In the genomic region with DNA sequence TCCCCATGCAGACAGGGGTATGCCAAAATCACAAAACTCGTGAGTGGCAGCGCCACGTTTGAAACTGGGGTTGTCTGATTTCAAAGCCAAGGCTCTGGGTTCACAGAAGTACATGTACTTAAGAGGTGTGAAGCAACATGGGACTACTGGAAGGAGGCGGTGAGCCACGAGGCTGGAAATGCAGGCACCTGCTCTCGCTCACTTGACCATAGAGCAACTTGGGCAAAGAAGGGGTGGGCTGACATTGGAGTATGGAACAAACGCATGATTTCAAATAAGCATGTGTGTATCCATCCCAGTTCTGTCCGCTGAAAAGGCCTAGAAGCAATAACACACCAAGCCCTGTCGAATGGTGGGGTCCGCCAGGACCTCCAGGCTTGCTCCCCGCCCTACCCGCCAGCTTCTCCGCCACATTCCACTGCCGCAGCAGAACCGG, we compare ENCODE assay signal across 8 cellular contexts. TPM values are rescaled to one million over a fixed set of nuclear protein-coding genes. Genes with fewer than 3 reads are reported as not detected.
DNase-seq lines count a peak whose midpoint lies in the region; ATAC-seq, FAIRE-seq and TF ChIP-seq lines count a peak whose summit lies in the region.

No MANE protein-coding gene starts in this region.

- ATAC-seq in A549 = peak; percentile 43 to 48
- peak; percentile 18 for ATAC-seq in GM18499 (IDR thresholded peaks at IDR 0.05; ENCODE audit: insufficient read depth, unreplicated experiment)
- ATAC-seq in HG02884 (IDR thresholded peaks at IDR 0.05; ENCODE audit: unreplicated experiment) = peak; percentile 9
- peak; percentile 1 for ATAC-seq in lung (ENCODE audit: insufficient read depth, low FRiP score)

- no peaks in the 10 kb centered on the region for H3K9me3 ChIP-seq in A549
- H3K9me3 ChIP-seq in OCI-LY3 (ENCODE audit: insufficient read depth, low read length) = no peaks in the 10 kb centered on the region
- H3K9me3 ChIP-seq in lung (ENCODE audit: control insufficient read depth in 2 of 2, insufficient read depth in 1 of 2, low read length in 1 of 2) = no peaks in the 10 kb centered on the region

- TF ChIP-seq POLR2A in A549 (IDR thresholded peaks at IDR 0.05; ENCODE audit: low read length) = no peak

- H3K36me3 ChIP-seq in OCI-LY3 (replicated peaks; ENCODE audit: low read depth, low read length) (peaks cover 19% of the 10 kb centered on the region), lung (ENCODE audit: control insufficient read depth in 2 of 2, insufficient read depth in 2 of 2, low read length in 2 of 2) (peaks cover 0 to 2% of the 10 kb centered on the region in 2 donors)

- no peak for TF ChIP-seq RAD21 in A549 (conservative IDR thresholded peaks at IDR 0.05 in 1 of 2, IDR thresholded peaks at IDR 0.05 in 1 of 2)

- H4K20me1 ChIP-seq in OCI-LY3 (ENCODE audit: insufficient read depth, low read length) = peaks cover 7% of the 10 kb centered on the region

- H3K27ac ChIP-seq in A549 (peak overlapping the region; percentile 95 to 98), OCI-LY3 (ENCODE audit: low read length) (peak overlapping the region; percentile 51), cingulate gyrus (ENCODE audit: low read depth, low read length) (peak overlapping the region; percentile 56), lung (ENCODE audit: low read depth in 1 of 2, low read length in 1 of 2) (peak overlapping the region; percentile 82 to 99)

- H3K4me3 ChIP-seq in A549 (peak overlapping the region; percentile 94), OCI-LY3 (ENCODE audit: low read length) (peak overlapping the region; percentile 95), lung (peak overlapping the region; percentile 98)

- peak in 1 of 2 experiments; percentile 39 for DNase-seq in A549 (ENCODE audit: low read depth in 1 of 2, low spot score in 1 of 2)
- peak; percentile 50 for DNase-seq in lung (ENCODE audit: low spot score)
- DNase-seq in type B pancreatic cell (ENCODE audit: extremely low spot score, unreplicated experiment) = no peak
- DNase-seq in HuH-7 (ENCODE audit: low spot score) = no peak

- TF ChIP-seq CTCF in A549 (IDR thresholded peaks at IDR 0.05) = no peak
- no peak for TF ChIP-seq CTCF in OCI-LY3 (IDR thresholded peaks at IDR 0.05; ENCODE audit: low read depth, low read length)
- no peak for TF ChIP-seq CTCF in lung (IDR thresholded peaks at IDR 0.05; ENCODE audit: control extremely low read depth, extremely low read depth)
- no peak for TF ChIP-seq CTCF in type B pancreatic cell (conservative IDR thresholded peaks at IDR 0.05)

- CTCF ChIA-PET in A549 (lab: Yijun Ruan, JAX) = interaction anchor here (0.7 to 3.5 kb wide), 6 partner anchors 9 to 347 kb away, joined by 3 to 11 read pairs (median 6); partner anchors contain the start of gene RAB1A

- H3K4me2 ChIP-seq in A549 (peak overlapping the region; percentile 80), OCI-LY3 (ENCODE audit: low read length) (peak overlapping the region; percentile 84)

- POLR2A ChIA-PET in A549 (lab: Yijun Ruan, JAX) = interaction anchor here (0.6 to 1.7 kb wide), 27 partner anchors 9 to 326 kb away, joined by 3 to 41 read pairs (median 4); partner anchors contain the start of genes CEP68 and RAB1A

- no peak for FAIRE-seq in A549 (lab: Jason Lieb, UNC)

- H3K4me1 ChIP-seq in A549 (peaks cover 37% of the 10 kb centered on the region), OCI-LY3 (ENCODE audit: low read length) (peaks cover 25% of the 10 kb centered on the region), lung (ENCODE audit: control insufficient read depth in 2 of 2, insufficient read depth in 2 of 2, low read length in 2 of 2) (peaks cover 5 to 8% of the 10 kb centered on the region in 2 donors)

- peak overlapping the region; percentile 97 for H3K4me3 Mint-ChIP-seq in type B pancreatic cell

- H3K27ac Mint-ChIP-seq in type B pancreatic cell = peak overlapping the region; percentile 99

- H3K9me3 Mint-ChIP-seq in type B pancreatic cell = no peaks in the 10 kb centered on the region

- H3K79me2 ChIP-seq in OCI-LY3 (ENCODE audit: low read length) = peaks cover 64% of the 10 kb centered on the region

- H3K27me3 Mint-ChIP-seq in type B pancreatic cell = no peaks in the 10 kb centered on the region

- H3K9ac ChIP-seq in OCI-LY3 (ENCODE audit: low read length) = peak overlapping the region; percentile 77

- no peaks in the 10 kb centered on the region for H3K36me3 Mint-ChIP-seq in type B pancreatic cell

- H3K27me3 ChIP-seq in OCI-LY3 (ENCODE audit: low read depth, low read length) (no peaks in the 10 kb centered on the region), lung (ENCODE audit: control insufficient read depth, insufficient read depth) (no peaks in the 10 kb centered on the region)

- peak overlapping the region; percentile 60 for H2AFZ ChIP-seq in OCI-LY3 (ENCODE audit: low read depth, low read length)

- H3K4me1 Mint-ChIP-seq in type B pancreatic cell (ENCODE audit: unreplicated experiment) = peaks cover 23% of the 10 kb centered on the region

- WGBS in A549 (ENCODE audit: missing lambda C conversion rate) = 1% methylated on average over 15 of the region's 15 CpGs
- WGBS in lung, 2 donors = 0 to 2% methylated on average over 15 of the region's 15 CpGs

- no peak for TF ChIP-seq EP300 in A549 (IDR thresholded peaks at IDR 0.05)

TF ChIP-seq in A549, 52 proteins besides CTCF, POLR2A, EP300 and RAD21 (continues in another document):
- TF ChIP-seq KDM5A (IDR thresholded peaks at IDR 0.05) = peak; percentile 85; the same call in 1 of the 2 replicates
- no peak for TF ChIP-seq CHD2 (IDR thresholded peaks at IDR 0.05; ENCODE audit: low read length, partially characterized antibody)
- no peak for TF ChIP-seq RARB (CRISPR knock-in tag; IDR thresholded peaks at IDR 0.05)
- TF ChIP-seq, protein P1, sequence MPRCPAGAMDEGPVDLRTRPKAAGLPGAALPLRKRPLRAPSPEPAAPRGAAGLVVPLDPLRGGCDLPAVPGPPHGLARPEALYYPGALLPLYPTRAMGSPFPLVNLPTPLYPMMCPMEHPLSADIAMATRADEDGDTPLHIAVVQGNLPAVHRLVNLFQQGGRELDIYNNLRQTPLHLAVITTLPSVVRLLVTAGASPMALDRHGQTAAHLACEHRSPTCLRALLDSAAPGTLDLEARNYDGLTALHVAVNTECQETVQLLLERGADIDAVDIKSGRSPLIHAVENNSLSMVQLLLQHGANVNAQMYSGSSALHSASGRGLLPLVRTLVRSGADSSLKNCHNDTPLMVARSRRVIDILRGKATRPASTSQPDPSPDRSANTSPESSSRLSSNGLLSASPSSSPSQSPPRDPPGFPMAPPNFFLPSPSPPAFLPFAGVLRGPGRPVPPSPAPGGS (IDR thresholded peaks at IDR 0.05) = no peak
- no peak for TF ChIP-seq RCOR1 (IDR thresholded peaks at IDR 0.05; ENCODE audit: low read depth, low read length)
- 0 out of 2 replicates have a peak, but pooled peaks have one; percentile 1 for TF ChIP-seq TFCP2L1 (CRISPR knock-in tag; IDR thresholded peaks at IDR 0.05)
- no peak for TF ChIP-seq NR3C1 (IDR thresholded peaks at IDR 0.05)
- peak; percentile 15; the same call in 1 of the 2 replicates for TF ChIP-seq MYC (IDR thresholded peaks at IDR 0.05; ENCODE audit: borderline replicate concordance, low read length)
- TF ChIP-seq, protein P2, sequence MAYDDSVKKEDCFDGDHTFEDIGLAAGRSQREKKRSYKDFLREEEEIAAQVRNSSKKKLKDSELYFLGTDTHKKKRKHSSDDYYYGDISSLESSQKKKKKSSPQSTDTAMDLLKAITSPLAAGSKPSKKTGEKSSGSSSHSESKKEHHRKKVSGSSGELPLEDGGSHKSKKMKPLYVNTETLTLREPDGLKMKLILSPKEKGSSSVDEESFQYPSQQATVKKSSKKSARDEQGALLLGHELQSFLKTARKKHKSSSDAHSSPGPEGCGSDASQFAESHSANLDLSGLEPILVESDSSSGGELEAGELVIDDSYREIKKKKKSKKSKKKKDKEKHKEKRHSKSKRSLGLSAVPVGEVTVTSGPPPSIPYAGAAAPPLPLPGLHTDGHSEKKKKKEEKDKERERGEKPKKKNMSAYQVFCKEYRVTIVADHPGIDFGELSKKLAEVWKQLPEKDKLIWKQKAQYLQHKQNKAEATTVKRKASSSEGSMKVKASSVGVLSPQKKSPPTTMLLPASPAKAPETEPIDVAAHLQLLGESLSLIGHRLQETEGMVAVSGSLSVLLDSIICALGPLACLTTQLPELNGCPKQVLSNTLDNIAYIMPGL (CRISPR knock-in tag; IDR thresholded peaks at IDR 0.05; ENCODE audit: borderline replicate concordance) = no peak
- no peak for TF ChIP-seq SMC3 (IDR thresholded peaks at IDR 0.05)
- TF ChIP-seq HEYL (CRISPR knock-in tag; IDR thresholded peaks at IDR 0.05) = no peak
- TF ChIP-seq, protein P3, sequence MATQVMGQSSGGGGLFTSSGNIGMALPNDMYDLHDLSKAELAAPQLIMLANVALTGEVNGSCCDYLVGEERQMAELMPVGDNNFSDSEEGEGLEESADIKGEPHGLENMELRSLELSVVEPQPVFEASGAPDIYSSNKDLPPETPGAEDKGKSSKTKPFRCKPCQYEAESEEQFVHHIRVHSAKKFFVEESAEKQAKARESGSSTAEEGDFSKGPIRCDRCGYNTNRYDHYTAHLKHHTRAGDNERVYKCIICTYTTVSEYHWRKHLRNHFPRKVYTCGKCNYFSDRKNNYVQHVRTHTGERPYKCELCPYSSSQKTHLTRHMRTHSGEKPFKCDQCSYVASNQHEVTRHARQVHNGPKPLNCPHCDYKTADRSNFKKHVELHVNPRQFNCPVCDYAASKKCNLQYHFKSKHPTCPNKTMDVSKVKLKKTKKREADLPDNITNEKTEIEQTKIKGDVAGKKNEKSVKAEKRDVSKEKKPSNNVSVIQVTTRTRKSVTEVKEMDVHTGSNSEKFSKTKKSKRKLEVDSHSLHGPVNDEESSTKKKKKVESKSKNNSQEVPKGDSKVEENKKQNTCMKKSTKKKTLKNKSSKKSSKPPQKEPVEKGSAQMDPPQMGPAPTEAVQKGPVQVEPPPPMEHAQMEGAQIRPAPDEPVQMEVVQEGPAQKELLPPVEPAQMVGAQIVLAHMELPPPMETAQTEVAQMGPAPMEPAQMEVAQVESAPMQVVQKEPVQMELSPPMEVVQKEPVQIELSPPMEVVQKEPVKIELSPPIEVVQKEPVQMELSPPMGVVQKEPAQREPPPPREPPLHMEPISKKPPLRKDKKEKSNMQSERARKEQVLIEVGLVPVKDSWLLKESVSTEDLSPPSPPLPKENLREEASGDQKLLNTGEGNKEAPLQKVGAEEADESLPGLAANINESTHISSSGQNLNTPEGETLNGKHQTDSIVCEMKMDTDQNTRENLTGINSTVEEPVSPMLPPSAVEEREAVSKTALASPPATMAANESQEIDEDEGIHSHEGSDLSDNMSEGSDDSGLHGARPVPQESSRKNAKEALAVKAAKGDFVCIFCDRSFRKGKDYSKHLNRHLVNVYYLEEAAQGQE (IDR thresholded peaks at IDR 0.05) = no peak; the same call in 1 of the 2 replicates

RNA-seq across cellular contexts. Expression of gene ACTR2, which starts 0.6 kb away (rescaled TPM):
- polyA plus RNA-seq in A549 (2011; rRNA removed) (233 and 270 TPM in 2 replicates), A549 (2017; fragmentation: RNase III; extraction: RNeasy Plus Mini Kit Qiagen cat#74134 plus additional on column Dnase treatment) (268 to 303 TPM (median 278 TPM) in 3 replicates), lung (100 to 1,000 TPM in 1 of 2 donors, 10 to 100 TPM in 1; 54.3 to 166 TPM)
- 46.4 and 51.5 TPM in 2 replicates for polyA plus RNA-seq in A549 (2012; cell fraction: cytosol; rRNA removed)
- polyA plus RNA-seq in A549 (2012; cell fraction: nucleus; rRNA removed) = 12.9 and 21.6 TPM in 2 replicates
- polyA minus RNA-seq in A549 (2011; rRNA and poly(A)+ RNA removed) = 71.5 and 74.6 TPM in 2 replicates
- total RNA-seq in lung (100 to 1,000 TPM; 127 to 215 TPM), type B pancreatic cell (ENCODE audit: low replicate concordance) (188 and 222 TPM in 2 replicates)
